In genomic region chr16:47681571-47681970, GRCh38 we compare ENCODE assay signal across 2 cellular contexts.
DNase-seq lines count a peak whose midpoint lies in the region; ATAC-seq, FAIRE-seq and TF ChIP-seq lines count a peak whose summit lies in the region.
"Not testable (repeated sequence)": the region's sequence is repeated elsewhere in the genome, so short reads cannot be mapped to it uniquely, and the experiment has no call there.

No MANE protein-coding gene starts in this region.

- POLR2A ChIA-PET in HEK293 (lab: Yijun Ruan, JAX); K562 (lab: Yijun Ruan, JAX): not testable (repeated sequence)

- 95% methylated on average over 2 of the region's 3 CpGs for WGBS in K562 (ENCODE audit: insufficient coverage, low coverage, missing lambda C conversion rate)

- H3K9me1 ChIP-seq in K562 (ENCODE audit: control insufficient read depth, insufficient read depth, low read length), result not testable (repeated sequence)

- TF ChIP-seq CTCF in HEK293 (tag by site-specific recombination; IDR thresholded peaks at IDR 0.05); K562 (IDR thresholded peaks at IDR 0.05 in 2 of 3, conservative IDR thresholded peaks at IDR 0.05 in 1 of 3; ENCODE audit: insufficient read depth in 2 of 3, low read depth in 1 of 3, low read length in 3 of 3): not testable (repeated sequence)

- H3K4me3 ChIP-seq in HEK293 (ENCODE audit: low read depth, low read length); K562: not testable (repeated sequence)

- not testable (repeated sequence) for H3K36me3 ChIP-seq in HEK293 (ENCODE audit: control insufficient read depth in 2 of 2, insufficient read depth in 1 of 2, low read length in 2 of 2)
- peaks cover 12% of the 10 kb centered on the region; the same call in 2 of the 3 replicates for H3K36me3 ChIP-seq in K562 (ENCODE audit: control insufficient read depth, insufficient read depth, low read length)

- not testable (repeated sequence) for H3K27ac ChIP-seq in HEK293 (ENCODE audit: extremely low read depth, low read depth, low read length); K562 (ENCODE audit: extremely low read depth, low read depth, low read length)

- H3K9ac ChIP-seq in K562 (ENCODE audit: insufficient read depth in 1 of 2, low read depth in 2 of 2, low read length in 2 of 2), result not testable (repeated sequence)

- not testable (repeated sequence) for ATAC-seq in K562

- not testable (repeated sequence) for TF ChIP-seq EP300 in K562 (IDR thresholded peaks at IDR 0.05; ENCODE audit: low read length)

- in situ Hi-C loops in K562 (cut with MboI), result not testable (repeated sequence)

- CTCF ChIA-PET in HEK293 (lab: Yijun Ruan, JAX); K562 (lab: Yijun Ruan, JAX; ENCODE audit: low intra/inter-chr PET ratio): not testable (repeated sequence)

- intact Hi-C loops in K562 (cut with micrococcal nuclease), result not testable (repeated sequence)

- not testable (repeated sequence) for TF ChIP-seq RAD21 in K562 (CRISPR knock-in tag; conservative IDR thresholded peaks at IDR 0.05 in 1 of 2, IDR thresholded peaks at IDR 0.05 in 1 of 2)

- H3K9me3 ChIP-seq in HEK293 (ENCODE audit: control insufficient read depth, insufficient read depth, low read depth, low read length); K562 (replicated peaks; ENCODE audit: control insufficient read depth, insufficient read depth, low read depth, low read length): not testable (repeated sequence)

- TF ChIP-seq POLR2A in K562 (conservative IDR thresholded peaks at IDR 0.05), result not testable (repeated sequence)

- not testable (repeated sequence) for H3K27me3 ChIP-seq in K562 (ENCODE audit: control insufficient read depth in 2 of 2, insufficient read depth in 2 of 2, low read length in 2 of 2)

- BruUV-seq in K562 (replicated peaks; lab: Mats Ljungman, UMichigan), result not testable (repeated sequence)

- H3K79me2 ChIP-seq in K562 (ENCODE audit: control insufficient read depth, insufficient read depth, low read length), result not testable (repeated sequence)

- not testable (repeated sequence) for H3K4me2 ChIP-seq in K562 (ENCODE audit: insufficient read depth, low read length)

- FAIRE-seq in K562 (lab: Jason Lieb, UNC), result not testable (repeated sequence)

- not testable (repeated sequence) for DNase-seq in K562 (ENCODE audit: extremely low read depth in 1 of 4, low spot score in 3 of 4)

- not testable (repeated sequence) for H3K4me1 ChIP-seq in HEK293 (ENCODE audit: control insufficient read depth, insufficient read depth, low read length); K562 (replicated peaks in 1 of 2; ENCODE audit: control insufficient read depth in 2 of 2, insufficient read depth in 2 of 2, low read length in 2 of 2)

- H4K20me1 ChIP-seq in K562 (replicated peaks; ENCODE audit: control insufficient read depth, insufficient read depth, low read length), result not testable (repeated sequence)

- not testable (repeated sequence) for H2AFZ ChIP-seq in K562 (ENCODE audit: low read depth, low read length)

TF ChIP-seq in HEK293, 187 proteins besides CTCF, POLR2A, EP300 and RAD21:
- TF ChIP-seq ZNF558 (tag by site-specific recombination; IDR thresholded peaks at IDR 0.05), result peak; percentile 56; the same call in 1 of the 2 replicates

TF ChIP-seq in K562, 482 proteins besides CTCF, POLR2A, EP300 and RAD21:
- TF ChIP-seq ZNF354B (CRISPR knock-in tag; IDR thresholded peaks at IDR 0.05) (peak; percentile 48; the same call in 1 of the 2 replicates), ZNF507 (tag; conservative IDR thresholded peaks at IDR 0.05) (peak; percentile 92)
